Comparison of ENCODE assay signal across 8 cellular contexts in the genomic region with DNA sequence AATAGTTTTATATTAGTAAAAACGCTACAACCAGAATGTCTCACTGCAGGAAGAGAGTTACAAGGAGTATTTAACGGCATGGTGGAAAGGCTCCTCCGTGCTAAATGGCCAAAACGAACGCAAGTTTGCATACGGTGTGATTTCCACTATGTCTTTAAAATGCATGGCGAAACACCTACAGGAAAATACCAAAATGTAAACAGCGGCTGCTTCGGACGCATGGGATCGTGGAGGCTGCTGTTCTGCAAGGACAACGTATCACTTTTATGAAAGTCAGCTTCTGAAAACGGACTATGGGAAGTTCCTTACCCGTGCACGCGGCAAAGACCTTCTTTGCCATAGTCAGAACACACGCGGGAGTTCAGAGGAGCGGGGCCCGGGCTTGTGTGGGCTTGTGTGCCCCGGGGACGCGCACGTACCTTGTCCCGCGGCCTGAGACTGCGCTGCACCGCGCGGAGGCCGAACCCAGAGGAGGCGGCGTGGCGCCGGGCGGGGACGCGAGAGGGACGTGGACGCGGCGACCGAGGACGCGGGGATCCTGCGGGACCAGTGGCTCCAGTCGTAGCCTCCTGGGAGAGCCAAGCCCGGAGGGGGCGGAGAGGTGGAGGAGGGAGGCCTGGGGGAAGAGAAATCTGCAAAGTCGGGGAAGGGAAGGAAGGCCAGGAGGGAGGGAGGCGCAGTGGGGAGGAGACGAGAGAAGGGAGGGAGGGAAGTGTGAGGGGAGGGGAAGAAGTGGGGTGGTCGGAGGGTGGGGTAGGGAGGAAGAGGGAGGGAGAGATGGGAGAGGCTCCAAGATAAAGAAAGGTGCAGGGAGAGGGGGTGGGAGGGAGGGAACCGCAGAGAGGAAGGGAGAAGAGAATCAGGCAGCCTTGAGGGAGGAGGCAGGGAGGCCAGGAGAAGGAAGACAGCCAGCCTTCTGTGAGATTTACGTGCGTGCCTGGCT. TPM values are rescaled to one million over a fixed set of nuclear protein-coding genes. Genes with fewer than 3 reads are reported as not detected.
A peak's percentile ranks its signal among the peaks of the same experiment; 100 is the strongest.
DNase-seq lines count a peak whose midpoint lies in the region; ATAC-seq and TF ChIP-seq lines count a peak whose summit lies in the region.

A gene (minus strand): TSS at position 697 of the 943 bp plus-strand sequence. CDS start 17,140 bp downstream, outside the sequence.

- H3K9me3 Mint-ChIP-seq in CD4-positive, CD25-positive, alpha-beta regulatory T cell = peaks cover 0 to 4% (median 0%) of the 10 kb centered on the region in 7 donors
- no peaks in the 10 kb centered on the region for H3K9me3 Mint-ChIP-seq in activated naive CD4-positive, alpha-beta T cell treated with anti-CD3 and anti-CD28 coated beads for 36 hours
- no peaks in the 10 kb centered on the region for H3K9me3 Mint-ChIP-seq in neural progenitor cell

- H3K4me3 Mint-ChIP-seq in CD4-positive, CD25-positive, alpha-beta regulatory T cell = peak within 1 kb of the TSS in 3 of 4 donors; percentile 80 to 85 (median 84)
- peak within 1 kb of the TSS; percentile 77 for H3K4me3 Mint-ChIP-seq in activated naive CD4-positive, alpha-beta T cell treated with anti-CD3 and anti-CD28 coated beads for 36 hours
- peak within 1 kb of the TSS; percentile 84 for H3K4me3 Mint-ChIP-seq in neural progenitor cell

- H3K36me3 ChIP-seq in CD4-positive, CD25-positive, alpha-beta regulatory T cell (ENCODE audit: control insufficient read depth, insufficient read depth, low read length) = no peaks in the 10 kb centered on the region
- no peaks in the 10 kb centered on the region for H3K36me3 ChIP-seq in neural progenitor cell

- H3K27me3 ChIP-seq in CD4-positive, CD25-positive, alpha-beta regulatory T cell (ENCODE audit: control insufficient read depth, insufficient read depth, low read length) = peaks cover 8% of the 10 kb centered on the region
- peaks cover 22% of the 10 kb centered on the region for H3K27me3 ChIP-seq in neural progenitor cell

- no peak within 1 kb of the TSS for H3K27ac Mint-ChIP-seq in CD4-positive, CD25-positive, alpha-beta regulatory T cell
- H3K27ac Mint-ChIP-seq in activated naive CD4-positive, alpha-beta T cell treated with anti-CD3 and anti-CD28 coated beads for 36 hours = no peak within 1 kb of the TSS
- peak within 1 kb of the TSS; percentile 25 for H3K27ac Mint-ChIP-seq in neural progenitor cell

- CTCF ChIA-PET in activated naive CD4-positive, alpha-beta T cell treated with anti-CD3 and anti-CD28 coated beads for 36 hours (lab: Charles Lee) = interaction anchor here (0.6 to 2.6 kb wide), 2 partner anchors 24 to 342 kb away, joined by 3 to 8 read pairs; no protein-coding TSS in a partner anchor

- peaks cover 60% of the 10 kb centered on the region for H3K27me3 Mint-ChIP-seq in CD4-positive, CD25-positive, alpha-beta regulatory T cell
- H3K27me3 Mint-ChIP-seq in activated naive CD4-positive, alpha-beta T cell treated with anti-CD3 and anti-CD28 coated beads for 36 hours (ENCODE audit: low read depth) = peaks cover 20% of the 10 kb centered on the region
- peaks cover 13% of the 10 kb centered on the region for H3K27me3 Mint-ChIP-seq in neural progenitor cell (ENCODE audit: insufficient read depth, low read depth)

- no peak for TF ChIP-seq CTCF in neural progenitor cell (IDR thresholded peaks at IDR 0.05)

- H3K4me2 ChIP-seq in neural progenitor cell = peak within 1 kb of the TSS; percentile 94

- peak within 1 kb of the TSS; percentile 30 for H3K9ac ChIP-seq in neural progenitor cell

- no peaks in the 10 kb centered on the region for H3K9me3 ChIP-seq in CD4-positive, CD25-positive, alpha-beta regulatory T cell (ENCODE audit: control insufficient read depth in 2 of 2, low read length in 2 of 2)
- H3K9me3 ChIP-seq in neural progenitor cell (ENCODE audit: low read depth) = no peaks in the 10 kb centered on the region

- peak within 1 kb of the TSS; percentile 99 for H2AFZ ChIP-seq in neural progenitor cell (replicated peaks)

- peaks cover 3% of the 10 kb centered on the region for H3K36me3 Mint-ChIP-seq in CD4-positive, CD25-positive, alpha-beta regulatory T cell
- no peaks in the 10 kb centered on the region for H3K36me3 Mint-ChIP-seq in activated naive CD4-positive, alpha-beta T cell treated with anti-CD3 and anti-CD28 coated beads for 36 hours (ENCODE audit: low read depth)
- peaks cover 7% of the 10 kb centered on the region for H3K36me3 Mint-ChIP-seq in neural progenitor cell

- peaks cover 0 to 13% (median 4%) of the 10 kb centered on the region in 4 donors for H3K4me1 Mint-ChIP-seq in CD4-positive, CD25-positive, alpha-beta regulatory T cell
- H3K4me1 Mint-ChIP-seq in activated naive CD4-positive, alpha-beta T cell treated with anti-CD3 and anti-CD28 coated beads for 36 hours (ENCODE audit: low read depth) = peaks cover 8% of the 10 kb centered on the region
- peaks cover 29% of the 10 kb centered on the region for H3K4me1 Mint-ChIP-seq in neural progenitor cell

- DNase-seq in CD4-positive, CD25-positive, alpha-beta regulatory T cell = peak in 2 of 3 donors; percentile 12 to 32
- DNase-seq in NCI-H460 (ENCODE audit: extremely low read depth, low read depth) = peak; percentile 41
- DNase-seq in activated naive CD4-positive, alpha-beta T cell treated with anti-CD3 and anti-CD28 coated beads for 36 hours = peak; percentile 37
- DNase-seq in glomerular visceral epithelial cell (ENCODE audit: extremely low spot score) = peak; percentile 65
- peak; percentile 52 for DNase-seq in neural progenitor cell (ENCODE audit: low spot score)

- H3F3A ChIP-seq in neural progenitor cell (ENCODE audit: low read depth) = peaks cover 11% of the 10 kb centered on the region

- H3K4me1 ChIP-seq in CD4-positive, CD25-positive, alpha-beta regulatory T cell (ENCODE audit: control insufficient read depth, insufficient read depth, low read length, poor library complexity, severe bottlenecking) = peaks cover 7% of the 10 kb centered on the region
- peaks cover 15% of the 10 kb centered on the region for H3K4me1 ChIP-seq in neural progenitor cell

- no peak within 1 kb of the TSS for H3K27ac ChIP-seq in CD4-positive, CD25-positive, alpha-beta regulatory T cell (ENCODE audit: insufficient read depth, low read length, poor library complexity, severe bottlenecking)
- no peak within 1 kb of the TSS for H3K27ac ChIP-seq in neural progenitor cell

- peak; percentile 57 to 61 for ATAC-seq in CD4-positive, CD25-positive, alpha-beta regulatory T cell (ENCODE audit: low read depth in 2 of 2)
- peak; percentile 86 for ATAC-seq in GM18909 (IDR thresholded peaks at IDR 0.05; ENCODE audit: poor library complexity, unreplicated experiment)
- peak; percentile 80 for ATAC-seq in HG03108 (IDR thresholded peaks at IDR 0.05; ENCODE audit: unreplicated experiment)
- ATAC-seq in HG02763 (IDR thresholded peaks at IDR 0.05; ENCODE audit: unreplicated experiment) = no peak

- H3K79me2 ChIP-seq in neural progenitor cell (ENCODE audit: low read depth) = no peaks in the 10 kb centered on the region

- peak within 1 kb of the TSS; percentile 51 for H3K4me3 ChIP-seq in CD4-positive, CD25-positive, alpha-beta regulatory T cell (ENCODE audit: low read depth, low read length)
- peak within 1 kb of the TSS; percentile 71 for H3K4me3 ChIP-seq in neural progenitor cell

- intact Hi-C loops in activated naive CD4-positive, alpha-beta T cell treated with anti-CD3 and anti-CD28 coated beads for 36 hours (cut with micrococcal nuclease) = no loop called here

- no peaks in the 10 kb centered on the region for H4K20me1 ChIP-seq in neural progenitor cell (ENCODE audit: low read depth)

RNA-seq across cellular contexts. Expression of the gene that starts here (rescaled TPM):
- total RNA-seq in CD4-positive, CD25-positive, alpha-beta regulatory T cell = 0.59 TPM
- under 1 TPM in 2 of 4 donors, not detected in 2; 0.13 to 0.33 TPM for polyA plus RNA-seq in CD4-positive, CD25-positive, alpha-beta regulatory T cell
- 13.5 and 18.2 TPM in 2 replicates for total RNA-seq in NCI-H460 (2014; rRNA removed; shearing (Covaris generic))
- polyA plus RNA-seq in NCI-H460 (2014; cell fraction: nucleus; rRNA removed) = 15.0 and 17.5 TPM in 2 replicates
- total RNA-seq in activated naive CD4-positive, alpha-beta T cell treated with anti-CD3 and anti-CD28 coated beads for 36 hours = 1 to 10 TPM; 2.2 to 3.2 TPM
- total RNA-seq in neural progenitor cell (ENCODE audit: low replicate concordance) = 11.3 and 11.6 TPM in 2 replicates

Comparison
In these comparisons a context has a peak if more than half of its experiments do, and no peak if none do; other contexts are left out.
1. Peak in DNase-seq, ATAC-seq and H3K4me3 ChIP-seq in CD4-positive, CD25-positive, alpha-beta regulatory T cell; RNA of the gene not detected or under 1 TPM.